In genomic region chr1:25699059-25699458, GRCh38 we compare ENCODE assay signal across 7 cellular contexts.
DNase-seq lines count a peak whose midpoint lies in the region; ATAC-seq and TF ChIP-seq lines count a peak whose summit lies in the region.
"Not testable (repeated sequence)": the region's sequence is repeated elsewhere in the genome, so short reads cannot be mapped to it uniquely, and the experiment has no call there.

No MANE protein-coding gene starts in this region.

- intact Hi-C loops in heart right ventricle (cut with DNase I) (loop anchor here in 6 of 10 donors (5.0 to 10.0 kb wide), 5 partner anchors 42 to 98 kb away; partner anchors contain the start of gene MAN1C1 (in 1 of the 6)), gastrocnemius medialis (cut with DNase I; ENCODE audit: low total_unique reads) (loop anchor here (2.0 to 5.0 kb wide), 3 partner anchors 98 to 152 kb away; no protein-coding TSS in a partner anchor), testis (cut with DNase I; ENCODE audit: low total_unique reads) (loop anchor here (5.0 kb wide), 1 partner anchor 43 kb away; no protein-coding TSS in a partner anchor)

- H3K4me1 Mint-ChIP-seq in endodermal cell = peaks cover 32% of the 10 kb centered on the region

- in situ Hi-C loops in gastrocnemius medialis (cut with MboI; ENCODE audit: low sequenced_read_pairs in 4 of 4) = not testable (repeated sequence)

- not testable (repeated sequence) for ATAC-seq in heart right ventricle, gastrocnemius medialis

- DNase-seq in MV-4-11 (lab: John Stamatoyannopoulos, UW) (peak; percentile 78), endodermal cell (peak; percentile 17)
- DNase-seq in adipocyte (ENCODE audit: low read depth); heart right ventricle; gastrocnemius medialis; testis: not testable (repeated sequence)

- 93 to 100% methylated on average over 8 of the region's 8 CpGs for WGBS in endodermal cell (ENCODE audit: insufficient coverage in 1 of 2, insufficient read length in 1 of 2), 2 experiments
- WGBS in heart right ventricle, 2 donors = 93 to 94% methylated on average over 8 of the region's 8 CpGs
- WGBS in testis, 2 donors = 91 to 98% methylated on average over 8 of the region's 8 CpGs

- not testable (repeated sequence) for H3K9me3 ChIP-seq in adipocyte (ENCODE audit: control insufficient read depth, low read length); endodermal cell (ENCODE audit: control insufficient read depth, low read length); heart right ventricle; muscle layer of duodenum (ENCODE audit: control insufficient read depth in 1 of 2, low read length in 2 of 2); gastrocnemius medialis; testis

- peaks cover 78% of the 10 kb centered on the region for H3K4me1 ChIP-seq in adipocyte (ENCODE audit: control insufficient read depth, insufficient read depth, low read length)
- not testable (repeated sequence) for H3K4me1 ChIP-seq in endodermal cell (ENCODE audit: control insufficient read depth, insufficient read depth, low read length)
- H3K4me1 ChIP-seq in heart right ventricle = peaks cover 21 to 99% (median 86%) of the 10 kb centered on the region in 9 donors
- peaks cover 33 to 51% of the 10 kb centered on the region in 2 donors for H3K4me1 ChIP-seq in muscle layer of duodenum (ENCODE audit: control insufficient read depth in 1 of 2, insufficient read depth in 2 of 2, low read length in 2 of 2)
- peaks cover 55 to 57% of the 10 kb centered on the region in 2 donors for H3K4me1 ChIP-seq in gastrocnemius medialis
- peaks cover 33% of the 10 kb centered on the region for H3K4me1 ChIP-seq in testis

- H3K36me3 ChIP-seq in adipocyte (ENCODE audit: control insufficient read depth, insufficient read depth, low read length, severe bottlenecking); endodermal cell (ENCODE audit: control insufficient read depth, insufficient read depth, low read length); heart right ventricle; muscle layer of duodenum (ENCODE audit: control insufficient read depth in 1 of 2, insufficient read depth in 2 of 2, low read length in 2 of 2); gastrocnemius medialis; testis (ENCODE audit: low read depth, missing control alignments): not testable (repeated sequence)

- H3K4me3 Mint-ChIP-seq in endodermal cell = not testable (repeated sequence)

- not testable (repeated sequence) for H3K27me3 ChIP-seq in adipocyte (replicated peaks; ENCODE audit: control insufficient read depth, insufficient read depth, low read length); endodermal cell (ENCODE audit: control insufficient read depth, insufficient read depth, low read length, poor library complexity, severe bottlenecking); heart right ventricle; muscle layer of duodenum (ENCODE audit: low read depth, low read length); gastrocnemius medialis; testis

- not testable (repeated sequence) for H3K27ac ChIP-seq in endodermal cell (ENCODE audit: low read depth, low read length)
- H3K27ac ChIP-seq in heart right ventricle (peak overlapping the region; percentile 78 to 96 (median 89)), muscle layer of duodenum (ENCODE audit: low read length) (peak overlapping the region; percentile 85), gastrocnemius medialis (peak overlapping the region; percentile 84 to 92 (median 87)), testis (peak overlapping the region; percentile 43 to 70)

- not testable (repeated sequence) for H3K9me3 Mint-ChIP-seq in endodermal cell

- TF ChIP-seq CTCF in endodermal cell (conservative IDR thresholded peaks at IDR 0.05); heart right ventricle (IDR thresholded peaks at IDR 0.05); gastrocnemius medialis (IDR thresholded peaks at IDR 0.05 in 4 of 5, conservative IDR thresholded peaks at IDR 0.05 in 1 of 5); testis (IDR thresholded peaks at IDR 0.05): not testable (repeated sequence)

- H3K36me3 Mint-ChIP-seq in endodermal cell (ENCODE audit: low read depth) = not testable (repeated sequence)

- not testable (repeated sequence) for H3K27me3 Mint-ChIP-seq in endodermal cell (ENCODE audit: insufficient read depth)

- TF ChIP-seq POLR2A in gastrocnemius medialis (IDR thresholded peaks at IDR 0.05); testis (IDR thresholded peaks at IDR 0.05): not testable (repeated sequence)

- peak overlapping the region; percentile 55 for H3K4me3 ChIP-seq in adipocyte (ENCODE audit: low read length)
- not testable (repeated sequence) for H3K4me3 ChIP-seq in endodermal cell (ENCODE audit: low read length); heart right ventricle; gastrocnemius medialis; testis
- H3K4me3 ChIP-seq in muscle layer of duodenum (ENCODE audit: low read depth in 1 of 2, low read length in 2 of 2) = peak overlapping the region in 1 of 2 donors; percentile 12

- not testable (repeated sequence) for H3K27ac Mint-ChIP-seq in endodermal cell

- peak overlapping the region; percentile 79 for H3K9ac ChIP-seq in adipocyte (ENCODE audit: low read length)
- not testable (repeated sequence) for H3K9ac ChIP-seq in endodermal cell (ENCODE audit: extremely low read depth, low read length, poor library complexity, severe bottlenecking)
